In genomic region chr6:163209005-163209404, GRCh38 we compare ENCODE assay signal across 30 cellular contexts.
"Had no signal": no experiment of that assay in that cellular context is flagged by ENCODE, and none has a peak within 500 bp of the region (broad histone marks: within the 10 kb centered on the region; RNA-seq: fewer than 3 reads in every experiment).

No MANE protein-coding gene starts in this region.

- ATAC-seq: activated CD8-positive, alpha-beta memory T cell treated with anti-CD3 and anti-CD28 coated beads, Interleukin-2, amount 10 ng/mL, durations not matched to agents 7 days and 5 days; activated naive CD8-positive, alpha-beta T cell treated with anti-CD3 and anti-CD28 coated beads, Interleukin-2, amount 50 U/mL, for 24 hours had no signal

- H3K4me1 ChIP-seq: SJCRH30 had no signal

- DNase-seq: activated CD4-positive, alpha-beta memory T cell treated with anti-CD3 and anti-CD28 coated beads, Interleukin-2, amount 10 ng/mL, durations not matched to agents 7 days and 5 days; activated CD4-positive, alpha-beta T cell treated with anti-CD3 and anti-CD28 coated beads for 1 hour; activated CD4-positive, alpha-beta T cell treated with anti-CD3 and anti-CD28 coated beads for 48 hours; activated CD4-positive, CD25-positive, alpha-beta regulatory T cell; activated CD8-positive, alpha-beta memory T cell treated with anti-CD3 and anti-CD28 coated beads for 24 hours; activated CD8-positive, alpha-beta memory T cell treated with anti-CD3 and anti-CD28 coated beads, Interleukin-2, amount 10 ng/mL, durations not matched to agents 7 days and 5 days; activated CD8-positive, alpha-beta memory T cell treated with anti-CD3 and anti-CD28 coated beads, Interleukin-2, amount 50 U/mL, for 48 hours; activated effector memory CD4-positive, alpha-beta T cell treated with Interleukin-2 at 50 U/mL for 16 hours; activated naive CD4-positive, alpha-beta T cell treated with anti-CD3 and anti-CD28 coated beads, Interleukin-2, amount 10 ng/mL, durations not matched to agents 7 days and 5 days; activated naive CD8-positive, alpha-beta T cell treated with anti-CD3 and anti-CD28 coated beads, Interleukin-2, amount 50 U/mL, for 24 hours; activated T-cell treated with anti-CD3 and anti-CD28 coated beads, Interleukin-2, amount 50 U/mL, for 48 hours; anterior cingulate cortex; MM.1S; MV-4-11; NCI-H1092; NCI-H1436 treated with DMSO at 0.1 percent for 48 hours; NCI-H1694 treated with DMSO at 0.1 percent for 48 hours; NCI-H2029; NCI-H345; NCI-H510A; NCI-H526; NCI-H748 treated with DMSO at 0.1 percent for 48 hours; PC-9; SHP77; SJCRH30; T1000; WERI-Rb-1 had no signal

- H3K36me3 ChIP-seq: SJCRH30, WERI-Rb-1 had no signal

- H3K27me3 ChIP-seq: SJCRH30 had no signal

- H3K9me3 ChIP-seq: SJCRH30 had no signal

- H3K27ac ChIP-seq: KMS-11, PC-9, RWPE1, SJCRH30, SK-N-MC, WERI-Rb-1 had no signal

- H3K4me3 ChIP-seq: PC-9, SJCRH30, SK-N-MC had no signal
